In genomic region chr12:116092776-116093175, GRCh38 we compare ENCODE assay signal across 30 cellular contexts.
"Had no signal": no experiment of that assay in that cellular context is flagged by ENCODE, and none has a peak within 500 bp of the region (broad histone marks: within the 10 kb centered on the region; RNA-seq: fewer than 3 reads in every experiment).

No MANE protein-coding gene starts in this region.

- H3K27ac ChIP-seq: ovary, parathyroid adenoma, psoas muscle, right lobe of liver, sigmoid colon, stomach, thoracic aorta, thyroid gland, tibial nerve, upper lobe of right lung, uterus had no signal

- H3K27me3 Mint-ChIP-seq: naive B cell; naive thymus-derived CD8-positive, alpha-beta T cell; progenitor cell of endocrine pancreas; stimulated activated naive B cell treated with anti-CD40 and anti-IgM and Interleukin-4, amounts not matched to agents 10 μg/mL and 1 μg/mL and 100 μg/mL, for 72 hours; stimulated activated naive CD8-positive, alpha-beta T cell treated with anti-CD3 and anti-CD28 coated beads, Interleukin-15, Interleukin-2, amounts not matched to agents 100 ng/mL and 50 ng/mL, for 24 hours; type B pancreatic cell had no signal

- H3K36me3 ChIP-seq: ovary, right lobe of liver, sigmoid colon, thoracic aorta, thyroid gland, upper lobe of right lung, uterus had no signal

- H3K9me3 Mint-ChIP-seq: naive thymus-derived CD8-positive, alpha-beta T cell; nephron progenitor cell; neural crest cell; stimulated activated effector memory CD8-positive, alpha-beta T cell treated with anti-CD3 and anti-CD28 coated beads, Interleukin-12 subunit alpha, Interleukin-12 subunit beta, amount 100 ng/mL, for 72 hours; stimulated activated naive B cell treated with anti-CD40 and anti-IgM and Interleukin-4, amounts not matched to agents 10 μg/mL and 1 μg/mL and 100 μg/mL, for 72 hours; stimulated activated naive CD8-positive, alpha-beta T cell treated with anti-CD3 and anti-CD28 coated beads, Interleukin-15, Interleukin-2, amounts not matched to agents 100 ng/mL and 50 ng/mL, for 24 hours; type B pancreatic cell had no signal

- H3K36me3 Mint-ChIP-seq: stimulated activated effector memory CD8-positive, alpha-beta T cell treated with anti-CD3 and anti-CD28 coated beads, Interleukin-12 subunit alpha, Interleukin-12 subunit beta, amount 100 ng/mL, for 72 hours had no signal

- H3K4me3 Mint-ChIP-seq: naive B cell; naive thymus-derived CD8-positive, alpha-beta T cell; nephron progenitor cell; neural crest cell; stimulated activated effector memory CD8-positive, alpha-beta T cell treated with anti-CD3 and anti-CD28 coated beads, Interleukin-12 subunit alpha, Interleukin-12 subunit beta, amount 100 ng/mL, for 72 hours; stimulated activated naive B cell treated with anti-CD40 and anti-IgM and Interleukin-4, amounts not matched to agents 10 μg/mL and 1 μg/mL and 100 μg/mL, for 72 hours; stimulated activated naive CD8-positive, alpha-beta T cell treated with anti-CD3 and anti-CD28 coated beads, Interleukin-15, Interleukin-2, amounts not matched to agents 100 ng/mL and 50 ng/mL, for 24 hours; type B pancreatic cell had no signal

- ATAC-seq: naive thymus-derived CD8-positive, alpha-beta T cell; psoas muscle; right cardiac atrium; right lobe of liver; stimulated activated effector memory CD8-positive, alpha-beta T cell treated with anti-CD3 and anti-CD28 coated beads, Interleukin-12 subunit alpha, Interleukin-12 subunit beta, amount 100 ng/mL, for 72 hours; stimulated activated naive B cell treated with anti-CD40 and anti-IgM and Interleukin-4, amounts not matched to agents 10 μg/mL and 1 μg/mL and 100 μg/mL, for 72 hours; upper lobe of right lung had no signal

- DNase-seq: naive B cell; naive thymus-derived CD8-positive, alpha-beta T cell; nephron progenitor cell; nucleus accumbens; ovary; posterior cingulate gyrus; psoas muscle; right cardiac atrium; right lobe of liver; sigmoid colon; small intestine; stimulated activated CD4-positive, alpha-beta T cell treated with anti-CD3 and anti-CD28 coated beads, Interleukin-15, amount 100 ng/mL, for 24 hours; stimulated activated CD4-positive, alpha-beta T cell treated with anti-CD3 and anti-CD28 coated beads, Interleukin-2, amount 100 ng/mL, for 24 hours; stimulated activated CD4-positive, alpha-beta T cell treated with anti-CD3 and anti-CD28 coated beads, Interleukin-2, amount 100 ng/mL, for 48 hours; stimulated activated CD4-positive, alpha-beta T cell treated with anti-CD3 and anti-CD28 coated beads, Interleukin-4, amount 100 ng/mL, for 24 hours; stimulated activated naive B cell treated with anti-CD40 and anti-IgM and Interleukin-4, amounts not matched to agents 10 μg/mL and 1 μg/mL and 100 μg/mL, for 72 hours; stimulated activated naive CD4-positive, alpha-beta T cell treated with Interleukin-2 at 50 U/mL for 16 hours; stomach; thyroid gland; upper lobe of right lung; uterus had no signal

- H3K9me3 ChIP-seq: neutrophil, ovary, psoas muscle, right lobe of liver, sigmoid colon, stomach, thoracic aorta, thyroid gland, tibial nerve, upper lobe of right lung, uterus had no signal

- H3K27ac Mint-ChIP-seq: progenitor cell of endocrine pancreas; stimulated activated effector memory CD8-positive, alpha-beta T cell treated with anti-CD3 and anti-CD28 coated beads, Interleukin-12 subunit alpha, Interleukin-12 subunit beta, amount 100 ng/mL, for 72 hours; stimulated activated naive B cell treated with anti-CD40 and anti-IgM and Interleukin-4, amounts not matched to agents 10 μg/mL and 1 μg/mL and 100 μg/mL, for 72 hours; type B pancreatic cell had no signal

- H3K4me3 ChIP-seq: ovary, psoas muscle, right lobe of liver, sigmoid colon, stomach, thoracic aorta, thyroid gland, tibial nerve, upper lobe of right lung, uterus had no signal
